19 cellular contexts compared by ENCODE assay signal in the genomic region with DNA sequence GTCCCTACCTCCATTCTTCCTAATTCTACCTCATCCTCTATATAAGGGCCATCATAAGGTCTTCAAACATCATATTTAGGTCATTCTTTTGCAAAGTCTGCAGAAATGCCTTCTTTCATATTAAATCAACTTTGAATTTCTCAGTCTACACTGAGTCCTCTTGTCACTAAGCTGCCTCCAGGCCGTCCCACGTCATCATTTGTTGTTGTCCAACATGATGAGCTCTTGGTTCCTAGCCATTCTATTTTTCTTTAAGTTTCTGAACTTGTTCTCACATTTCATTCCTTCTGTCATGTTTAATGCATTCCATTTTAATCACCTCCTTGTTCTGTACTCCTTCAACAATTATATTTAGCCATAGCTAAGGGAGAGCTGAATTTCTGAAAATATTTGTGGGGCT. TPM values are rescaled to one million over a fixed set of nuclear protein-coding genes. Genes with fewer than 3 reads are reported as not detected.
DNase-seq lines count a peak whose midpoint lies in the region; ATAC-seq, FAIRE-seq and TF ChIP-seq lines count a peak whose summit lies in the region.
"Had no signal": no experiment of that assay in that cellular context is flagged by ENCODE, and none has a peak within 500 bp of the region (broad histone marks: within the 10 kb centered on the region; RNA-seq: fewer than 3 reads in every experiment).

No MANE protein-coding gene starts in this region.

- TF ChIP-seq CTCF in HepG2 (CRISPR knock-in tag; IDR thresholded peaks at IDR 0.05) (no peak), right lobe of liver (IDR thresholded peaks at IDR 0.05) (no peak), uterus (IDR thresholded peaks at IDR 0.05) (peak in 1 of 4 experiments; percentile 5)

- H3K4me2 ChIP-seq in HepG2 (ENCODE audit: low read depth, low read length): no peak overlapping the region
- H3K4me2 ChIP-seq: A549 had no signal

- intact Hi-C loops in HepG2 (cut with micrococcal nuclease; ENCODE audit: unreplicated experiment) (no loop called here), right lobe of liver (cut with DNase I) (no loop called here), uterus (cut with DNase I; ENCODE audit: low total_unique reads) (no loop called here)

- no peaks in the 10 kb centered on the region for H3K36me3 ChIP-seq in HepG2 (replicated peaks in 1 of 2; ENCODE audit: control insufficient read depth in 1 of 2, insufficient read depth in 2 of 2, low read length in 2 of 2)
- H3K36me3 ChIP-seq in right lobe of liver: no peaks in the 10 kb centered on the region
- H3K36me3 ChIP-seq in uterus: no peaks in the 10 kb centered on the region

- in situ Hi-C loops in HepG2 (cut with HindIII; ENCODE audit: extremely low pct_ligation_motif_present, low pct_unique_long_range_greater_than_20kb): no loop called here

- H3K27ac ChIP-seq in HepG2 (ENCODE audit: extremely low read length, insufficient read depth, low read length) (no peak overlapping the region), right lobe of liver (no peak overlapping the region), uterus (peak overlapping the region; percentile 60 to 84)
- H3K27ac ChIP-seq: A549, C4-2B had no signal

- no peaks in the 10 kb centered on the region for H3K79me2 ChIP-seq in HepG2 (ENCODE audit: insufficient read depth, low read length)

- H2AFZ ChIP-seq in HepG2 (ENCODE audit: low read length): no peak overlapping the region

- TF ChIP-seq RAD21 in HepG2 (CRISPR knock-in tag; IDR thresholded peaks at IDR 0.05): no peak

- no peaks in the 10 kb centered on the region for H4K20me1 ChIP-seq in HepG2 (ENCODE audit: insufficient read depth, low read length)

- TF ChIP-seq POLR2A in HepG2 (IDR thresholded peaks at IDR 0.05; ENCODE audit: insufficient read depth in 1 of 2, low read depth in 2 of 2, low read length in 2 of 2) (no peak), right lobe of liver (IDR thresholded peaks at IDR 0.05) (no peak), uterus (IDR thresholded peaks at IDR 0.05) (no peak)

- BruUV-seq in HepG2 (replicated peaks; lab: Mats Ljungman, UMichigan): no TSS peak

- POLR2A ChIA-PET in HepG2 (lab: Yijun Ruan, JAX): no interaction called here

- H3K4me1 ChIP-seq in HepG2 (ENCODE audit: insufficient read depth, low read length) (no peaks in the 10 kb centered on the region), right lobe of liver (peaks cover 0 to 17% (median 3%) of the 10 kb centered on the region in 4 donors), uterus (peaks cover 0 to 7% of the 10 kb centered on the region in 2 donors)
- H3K4me1 ChIP-seq: A549, Caco-2 had no signal

- TF ChIP-seq EP300 in HepG2 (IDR thresholded peaks at IDR 0.05; ENCODE audit: low read depth in 2 of 2, low read length in 2 of 2) (no peak), HepG2 (CRISPR knock-in tag; IDR thresholded peaks at IDR 0.05; ENCODE audit: borderline replicate concordance) (no peak)

- WGBS in HepG2 (ENCODE audit: low lambda C conversion rate): 0% methylated on average over 2 of the region's 2 CpGs
- WGBS in right lobe of liver (ENCODE audit: insufficient coverage, low coverage, low lambda C conversion rate, missing lambda C conversion rate): 63% methylated on average over 2 of the region's 2 CpGs

- H3K9me3 ChIP-seq in HepG2 (ENCODE audit: low read length) (peaks cover 6% of the 10 kb centered on the region; the same call in 1 of the 2 replicates), right lobe of liver (no peaks in the 10 kb centered on the region), uterus (no peaks in the 10 kb centered on the region)
- H3K9me3 ChIP-seq: A549, Caco-2 had no signal

- CTCF ChIA-PET in HepG2 (lab: Yijun Ruan, JAX; ENCODE audit: low intra/inter-chr PET ratio, low total read pairs): no interaction called here

- FAIRE-seq in HepG2 (lab: Jason Lieb, UNC): no peak
- FAIRE-seq: A549, D721Med, G401.6, GM12891, GM19239, H1 had no signal

- ATAC-seq in HepG2: no peak
- no peak for ATAC-seq in right lobe of liver
- ATAC-seq: A549 had no signal

- no peaks in the 10 kb centered on the region for H3K27me3 ChIP-seq in HepG2 (ENCODE audit: control insufficient read depth in 1 of 2, insufficient read depth in 2 of 2, low read length in 2 of 2)
- no peaks in the 10 kb centered on the region for H3K27me3 ChIP-seq in right lobe of liver
- no peaks in the 10 kb centered on the region for H3K27me3 ChIP-seq in uterus

- H3K9ac ChIP-seq in HepG2 (ENCODE audit: insufficient read depth, low read depth, low read length): no peak overlapping the region

- H3K4me3 ChIP-seq in HepG2 (replicated peaks in 1 of 3; ENCODE audit: insufficient read depth in 1 of 3, low read depth in 2 of 3, low read length in 3 of 3) (no peak overlapping the region), right lobe of liver (no peak overlapping the region), uterus (no peak overlapping the region)
- H3K4me3 ChIP-seq: A549 had no signal

- DNase-seq in HepG2 (ENCODE audit: low spot score) (no peak), right lobe of liver (no peak), inferior parietal cortex (ENCODE audit: extremely low spot score) (peak; percentile 5), uterus (no peak), NAMALWA (ENCODE audit: low spot score) (no peak), NCI-H2171 treated with DMSO at 0.1 percent for 48 hours (lab: John Stamatoyannopoulos, UW) (no peak), NCI-H2196 treated with DMSO at 0.1 percent for 48 hours (lab: John Stamatoyannopoulos, UW; ENCODE audit: unreplicated experiment) (no peak)
- DNase-seq: AML-193; Caco-2; CD4-positive, alpha-beta T cell; H9 had no signal

TF ChIP-seq in HepG2, 621 proteins besides CTCF, POLR2A, EP300 and RAD21:
- TF ChIP-seq GTF3A (CRISPR knock-in tag; conservative IDR thresholded peaks at IDR 0.05) (no peak), RBFOX2 (IDR thresholded peaks at IDR 0.05; ENCODE audit: low read depth, low read length) (no peak), CREB1 (IDR thresholded peaks at IDR 0.05) (peak; percentile 62; the same call in 1 of the 2 replicates), CREB1 (CRISPR knock-in tag; IDR thresholded peaks at IDR 0.05) (no peak)

RNA-seq across cellular contexts. Expression of a gene that starts 59.2 kb away (rescaled TPM):
- total RNA-seq in HepG2 (2016; rRNA removed; fragmentation: Illumina TruSeq; extraction: Trizol) (not detected in 2 replicates), right lobe of liver (under 1 TPM; 0.11 to 0.74 (median 0.28) TPM), uterus (100 to 1,000 TPM in 2 of 4 donors, 10 to 100 TPM in 2; 35.2 to 145 (median 108) TPM)
- total RNA-seq in HepG2 (2016; cell fraction: cytosol; rRNA removed; fragmentation: Illumina TruSeq; extraction: Trizol; ENCODE audit: low read depth): not detected in 2 replicates
- not detected in 2 replicates for total RNA-seq in HepG2 (2016; cell fraction: insoluble cytoplasmic fraction; rRNA removed; fragmentation: Illumina TruSeq; extraction: Trizol)
- not detected in 2 replicates for total RNA-seq in HepG2 (2016; cell fraction: membrane; rRNA removed; fragmentation: Illumina TruSeq; extraction: Trizol)
- not detected in 2 replicates for total RNA-seq in HepG2 (2016; cell fraction: nucleus; rRNA removed; fragmentation: Illumina TruSeq; extraction: Trizol)
- polyA plus RNA-seq in HepG2 (2011; rRNA removed): not detected in 2 replicates
- polyA plus RNA-seq in HepG2 (2011; cell fraction: cytosol; rRNA removed): not detected in 2 replicates
- not detected in 2 replicates for polyA plus RNA-seq in HepG2 (2011; cell fraction: nucleus; rRNA removed)
- polyA plus RNA-seq in HepG2 (2012): not detected in 2 replicates
- polyA plus RNA-seq in HepG2 (2016; cell fraction: cytosol; fragmentation: Illumina TruSeq; extraction: Trizol; ENCODE audit: low read depth): not detected in 2 replicates
- not detected in 2 replicates for polyA plus RNA-seq in HepG2 (2016; cell fraction: insoluble cytoplasmic fraction; fragmentation: Illumina TruSeq; extraction: Trizol; ENCODE audit: low read depth)
- not detected in 2 replicates for polyA plus RNA-seq in HepG2 (2016; cell fraction: membrane; fragmentation: Illumina TruSeq; extraction: Trizol; ENCODE audit: low read depth)
- not detected in 2 replicates for polyA plus RNA-seq in HepG2 (2016; cell fraction: nucleus; fragmentation: Illumina TruSeq; extraction: Trizol; ENCODE audit: insufficient read depth, low read depth)
- not detected in 2 replicates for polyA minus RNA-seq in HepG2 (2011; rRNA and poly(A)+ RNA removed; ENCODE audit: low replicate concordance)
- polyA minus RNA-seq in HepG2 (2011; cell fraction: cytosol; rRNA and poly(A)+ RNA removed): not detected in 2 replicates
- not detected in 2 replicates for polyA minus RNA-seq in HepG2 (2011; cell fraction: nucleus; rRNA and poly(A)+ RNA removed)
- total RNA-seq: Caco-2; CD4-positive, alpha-beta T cell had no signal
- polyA plus RNA-seq: A549, BJ had no signal

Comparison
In these comparisons a context has a peak if more than half of its experiments do, and no peak if none do; other contexts are left out.
1. H3K27ac ChIP-seq: peak in uterus (2 of 2); none in HepG2 (single experiment) and right lobe of liver (0 of 3).
2. RNA of a gene that starts 59.2 kb away (total RNA-seq): 35.2 to 145 TPM in uterus; 0.11 to 0.74 TPM in right lobe of liver and not detected in HepG2; every median in the first group is over 10 times any median in the second.